21 cellular contexts compared by ENCODE assay signal in the genomic region with DNA sequence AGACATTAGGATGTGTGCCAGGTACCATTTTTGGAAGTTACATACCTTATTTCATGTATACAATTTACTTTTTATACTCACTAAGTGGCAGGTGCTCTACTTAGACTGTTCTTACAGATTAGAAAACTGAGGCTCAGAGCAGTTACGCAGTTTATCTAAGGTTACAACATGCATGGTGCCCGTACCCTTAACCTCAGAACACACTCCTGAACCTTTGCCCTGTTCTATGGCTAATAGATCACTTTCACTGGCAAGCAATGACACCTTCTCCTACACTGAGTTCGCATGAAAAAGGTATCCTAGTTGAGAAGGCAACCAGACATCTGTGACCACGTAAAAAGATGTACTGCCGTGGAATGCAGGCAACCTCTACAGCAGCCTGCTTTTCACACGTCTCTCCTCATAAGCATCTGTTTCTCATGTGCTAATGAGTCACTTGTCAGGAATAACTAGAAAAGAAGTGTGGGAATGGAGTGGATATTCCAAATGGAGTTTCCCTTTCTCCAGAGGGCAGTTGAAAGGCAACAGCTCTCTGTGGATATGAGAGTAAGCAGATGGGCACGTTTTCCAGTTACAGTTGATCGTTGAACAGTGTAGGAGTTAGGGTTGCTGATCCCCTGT.
DNase-seq lines count a peak whose midpoint lies in the region; ATAC-seq and TF ChIP-seq lines count a peak whose summit lies in the region.
"Had no signal": no experiment of that assay in that cellular context is flagged by ENCODE, and none has a peak within 500 bp of the region (broad histone marks: within the 10 kb centered on the region; RNA-seq: fewer than 3 reads in every experiment).

No MANE protein-coding gene starts in this region.

- no peaks in the 10 kb centered on the region for H3K36me3 ChIP-seq in RWPE2 (ENCODE audit: low read depth)
- no peaks in the 10 kb centered on the region for H3K36me3 ChIP-seq in psoas muscle (ENCODE audit: insufficient read depth in 1 of 2, low read depth in 1 of 2)
- H3K36me3 ChIP-seq: esophagus squamous epithelium, SJSA1, tibial artery, WERI-Rb-1 had no signal

- 51 to 66% (median 54%) methylated on average over 8 of the region's 8 CpGs for WGBS in psoas muscle, 3 donors

- H3K27ac ChIP-seq in RWPE2 (ENCODE audit: poor library complexity, severe bottlenecking) (no peak overlapping the region), psoas muscle (no peak overlapping the region)
- H3K27ac ChIP-seq: esophagus squamous epithelium, SJSA1, tibial artery, WERI-Rb-1 had no signal

- H3K27me3 ChIP-seq in RWPE2 (ENCODE audit: insufficient read depth, poor library complexity, severe bottlenecking) (peaks cover 6% of the 10 kb centered on the region), psoas muscle (ENCODE audit: insufficient read depth in 3 of 3, low read length in 2 of 3) (no peaks in the 10 kb centered on the region)
- H3K27me3 ChIP-seq: esophagus squamous epithelium, SJSA1 had no signal

- DNase-seq in Daoy (ENCODE audit: low read depth) = peak; percentile 22
- no peak for DNase-seq in RWPE2 (ENCODE audit: low spot score)
- DNase-seq in glomerular visceral epithelial cell (ENCODE audit: extremely low spot score) = peak; percentile 20
- no peak for DNase-seq in left lobe of liver (ENCODE audit: low spot score)
- DNase-seq in activated CD4-positive, alpha-beta T cell treated with anti-CD3 and anti-CD28 coated beads for 4 hours = no peak
- no peak for DNase-seq in psoas muscle
- no peak for DNase-seq in GM13977 (ENCODE audit: low spot score)
- DNase-seq: activated CD4-positive, alpha-beta T cell treated with anti-CD3 and anti-CD28 coated beads, Interleukin-2, amount 50 U/mL, for 48 hours; activated gamma-delta T cell treated with Interleukin-2 at 50 U/mL for 16 hours; cerebellar nuclear complex; effector CD8-positive, alpha-beta T cell; esophagus squamous epithelium; H7; hippocampal formation; NCI-H1694; NCI-H748 treated with DMSO at 0.1 percent for 48 hours; retina; tibial artery; WERI-Rb-1 had no signal

- ATAC-seq in RWPE2 (ENCODE audit: low read depth) = peak; percentile 20; the same call in 1 of the 3 replicates
- ATAC-seq in left lobe of liver = peak; percentile 96
- no peak for ATAC-seq in GM21390 (IDR thresholded peaks at IDR 0.05; ENCODE audit: unreplicated experiment)
- ATAC-seq in psoas muscle = no peak

- TF ChIP-seq CTCF in RWPE2 (IDR thresholded peaks at IDR 0.05; ENCODE audit: poor library complexity, severe bottlenecking) = no peak
- TF ChIP-seq CTCF in psoas muscle (IDR thresholded peaks at IDR 0.05) = no peak
- TF ChIP-seq CTCF in GM13977 (IDR thresholded peaks at IDR 0.05; ENCODE audit: extremely low read depth, insufficient read depth, missing control alignments) = no peak

- in situ Hi-C loops in GM13977 (cut with MboI; ENCODE audit: low pct_unique_long_range_greater_than_20kb, low sequenced_read_pairs, unreplicated experiment) = no loop called here

- no peaks in the 10 kb centered on the region for H3K9me3 ChIP-seq in RWPE2 (ENCODE audit: severe bottlenecking)
- no peaks in the 10 kb centered on the region for H3K9me3 ChIP-seq in psoas muscle
- H3K9me3 ChIP-seq: esophagus squamous epithelium, SJSA1, tibial artery had no signal

- H3K4me3 ChIP-seq in RWPE2 (ENCODE audit: severe bottlenecking) = no peak overlapping the region
- H3K4me3 ChIP-seq in psoas muscle = no peak overlapping the region
- H3K4me3 ChIP-seq: esophagus squamous epithelium, SJSA1, tibial artery had no signal

- H3K4me1 ChIP-seq in RWPE2 (ENCODE audit: insufficient read depth, poor library complexity, severe bottlenecking) (no peaks in the 10 kb centered on the region), psoas muscle (no peaks in the 10 kb centered on the region)
- H3K4me1 ChIP-seq: esophagus squamous epithelium, SJSA1, tibial artery had no signal

- intact Hi-C loops in psoas muscle (cut with DNase I) = no loop called here

Comparison
In these comparisons a context has a peak if more than half of its experiments do, and no peak if none do; other contexts are left out.
1. DNase-seq: peak in Daoy (single experiment) and glomerular visceral epithelial cell (single experiment); none in RWPE2 (single experiment), left lobe of liver (single experiment), activated CD4-positive, alpha-beta T cell treated with anti-CD3 and anti-CD28 coated beads for 4 hours (0 of 2), psoas muscle (0 of 2) and GM13977 (single experiment).
2. ATAC-seq: peak in RWPE2 (single experiment) and left lobe of liver (single experiment); none in GM21390 (single experiment) and psoas muscle (0 of 4).